In the genomic region with DNA sequence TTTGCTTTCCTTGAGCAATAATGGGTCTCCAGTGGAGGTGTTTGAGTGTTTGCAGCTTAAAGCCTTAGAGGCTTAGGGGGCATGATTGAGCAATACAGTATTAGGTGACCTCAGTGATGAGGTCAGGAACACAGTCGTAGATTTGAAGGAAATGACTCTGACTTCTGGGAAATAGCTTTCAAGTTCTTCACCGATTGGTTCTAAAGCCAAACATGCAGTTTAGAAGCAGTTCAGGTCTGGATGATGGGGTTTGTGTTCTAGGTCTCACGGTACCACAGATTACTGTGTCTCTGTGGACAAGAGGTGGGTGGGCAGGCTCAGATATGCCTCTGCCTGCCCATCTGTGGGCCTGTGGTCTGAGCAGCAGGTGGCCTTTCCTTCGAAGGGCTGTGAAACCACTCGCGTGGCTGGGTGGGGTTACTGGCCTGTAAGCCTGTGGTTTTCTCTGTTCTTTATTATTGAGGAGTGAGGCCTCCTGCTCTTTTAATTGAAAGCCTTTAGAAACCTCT, we compare ENCODE assay signal across 1 cellular context.
TF ChIP-seq lines count a peak whose summit lies in the region.

No MANE protein-coding gene starts in this region.

TF ChIP-seq in IMR-90, 13 proteins besides CTCF, POLR2A, EP300 and RAD21:
- TF ChIP-seq, protein P1, sequence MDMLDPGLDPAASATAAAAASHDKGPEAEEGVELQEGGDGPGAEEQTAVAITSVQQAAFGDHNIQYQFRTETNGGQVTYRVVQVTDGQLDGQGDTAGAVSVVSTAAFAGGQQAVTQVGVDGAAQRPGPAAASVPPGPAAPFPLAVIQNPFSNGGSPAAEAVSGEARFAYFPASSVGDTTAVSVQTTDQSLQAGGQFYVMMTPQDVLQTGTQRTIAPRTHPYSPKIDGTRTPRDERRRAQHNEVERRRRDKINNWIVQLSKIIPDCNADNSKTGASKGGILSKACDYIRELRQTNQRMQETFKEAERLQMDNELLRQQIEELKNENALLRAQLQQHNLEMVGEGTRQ (IDR thresholded peaks at IDR 0.05; ENCODE audit: low read depth, low read length): no peak
- TF ChIP-seq CEBPB (IDR thresholded peaks at IDR 0.05; ENCODE audit: low read depth, low read length): peak; percentile 93
